Comparison of ENCODE assay signal across 9 cellular contexts in genomic region chr3:42097166-42097946, GRCh38. TPM values are rescaled to one million over a fixed set of nuclear protein-coding genes. Genes with fewer than 3 reads are reported as not detected.
DNase-seq lines count a peak whose midpoint lies in the region; ATAC-seq and TF ChIP-seq lines count a peak whose summit lies in the region.
"Had no signal": no experiment of that assay in that cellular context is flagged by ENCODE, and none has a peak within 500 bp of the region (broad histone marks: within the 10 kb centered on the region; RNA-seq: fewer than 3 reads in every experiment).

No MANE protein-coding gene starts in this region.

- H3K27ac ChIP-seq in esophagus muscularis mucosa (replicated peaks in 1 of 4) (peak overlapping the region; percentile 12 to 74 (median 36)), skeletal muscle tissue (ENCODE audit: low read depth, low read length) (no peak overlapping the region)

- TF ChIP-seq EP300 in esophagus muscularis mucosa (IDR thresholded peaks at IDR 0.05) = no peak

- DNase-seq in GM04503 (ENCODE audit: low read depth) = peak; percentile 50
- peak; percentile 70 for DNase-seq in SW480 (ENCODE audit: low spot score)
- no peak for DNase-seq in esophagus muscularis mucosa (ENCODE audit: extremely low spot score)
- no peak for DNase-seq in NCI-H2227 (lab: John Stamatoyannopoulos, UW; ENCODE audit: unreplicated experiment)
- no peak for DNase-seq in NK-92 treated with Interleukin-12 subunit alpha and Interleukin-12 subunit beta, amount 100 ng/mL, for 24 hours (lab: John Stamatoyannopoulos, UW)
- DNase-seq: NCI-H1417 treated with DMSO at 0.1 percent for 48 hours, SHP77 treated with DMSO at 0.1 percent for 48 hours had no signal

- peak; percentile 26 to 46 (median 31) for TF ChIP-seq CTCF in esophagus muscularis mucosa (IDR thresholded peaks at IDR 0.05)

- WGBS in esophagus muscularis mucosa = 36% methylated on average over 9 of the region's 9 CpGs

- no peak overlapping the region for H3K4me3 ChIP-seq in esophagus muscularis mucosa
- no peak overlapping the region for H3K4me3 ChIP-seq in skeletal muscle tissue (ENCODE audit: low read length in 3 of 3)

- no peak for TF ChIP-seq POLR2A in esophagus muscularis mucosa (IDR thresholded peaks at IDR 0.05; ENCODE audit: low read depth)

- H3K36me3 ChIP-seq in esophagus muscularis mucosa (no peaks in the 10 kb centered on the region), skeletal muscle tissue (ENCODE audit: control insufficient read depth in 3 of 3, insufficient read depth in 3 of 3, low read length in 3 of 3) (peaks cover 2 to 5% (median 5%) of the 10 kb centered on the region in 3 donors)

- H3K4me1 ChIP-seq in esophagus muscularis mucosa (peaks cover 76 to 83% (median 79%) of the 10 kb centered on the region in 4 donors), skeletal muscle tissue (ENCODE audit: control insufficient read depth in 3 of 3, insufficient read depth in 3 of 3, low read length in 3 of 3) (peaks cover 44 to 57% (median 56%) of the 10 kb centered on the region in 3 donors)

- H3K9me3 ChIP-seq in esophagus muscularis mucosa = no peaks in the 10 kb centered on the region
- H3K9me3 ChIP-seq in skeletal muscle tissue (ENCODE audit: control insufficient read depth in 3 of 3, low read length in 3 of 3) = peaks cover 0 to under 1% (median 0%) of the 10 kb centered on the region in 3 donors

- H3K27me3 ChIP-seq in esophagus muscularis mucosa = no peaks in the 10 kb centered on the region
- no peaks in the 10 kb centered on the region for H3K27me3 ChIP-seq in skeletal muscle tissue (ENCODE audit: control insufficient read depth in 3 of 3, insufficient read depth in 3 of 3, low read length in 3 of 3)

- intact Hi-C loops in esophagus muscularis mucosa (cut with DNase I) = loop anchor here (5.0 kb wide), 2 partner anchors 85 to 135 kb away; partner anchors contain the start of gene ULK4

- ATAC-seq in GM19023 (IDR thresholded peaks at IDR 0.05; ENCODE audit: unreplicated experiment) = no peak

- peak overlapping the region in 2 of 3 donors; percentile 35 to 60 for H3K9ac ChIP-seq in skeletal muscle tissue (ENCODE audit: low read depth in 1 of 3, low read length in 3 of 3)

RNA-seq across cellular contexts. Expression of gene TRAK1, which starts 6.2 kb away (rescaled TPM):
- total RNA-seq in esophagus muscularis mucosa (10 to 100 TPM; 45.7 to 74.8 (median 57.7) TPM), skeletal muscle tissue (57.9 TPM)

Comparison
In these comparisons a context has a peak if more than half of its experiments do, and no peak if none do; other contexts are left out.
1. DNase-seq: peak in GM04503 (single experiment) and SW480 (single experiment); none in esophagus muscularis mucosa (single experiment), NCI-H2227 (single experiment) and NK-92 treated with Interleukin-12 subunit alpha and Interleukin-12 subunit beta, amount 100 ng/mL, for 24 hours (single experiment).